In the genomic region with DNA sequence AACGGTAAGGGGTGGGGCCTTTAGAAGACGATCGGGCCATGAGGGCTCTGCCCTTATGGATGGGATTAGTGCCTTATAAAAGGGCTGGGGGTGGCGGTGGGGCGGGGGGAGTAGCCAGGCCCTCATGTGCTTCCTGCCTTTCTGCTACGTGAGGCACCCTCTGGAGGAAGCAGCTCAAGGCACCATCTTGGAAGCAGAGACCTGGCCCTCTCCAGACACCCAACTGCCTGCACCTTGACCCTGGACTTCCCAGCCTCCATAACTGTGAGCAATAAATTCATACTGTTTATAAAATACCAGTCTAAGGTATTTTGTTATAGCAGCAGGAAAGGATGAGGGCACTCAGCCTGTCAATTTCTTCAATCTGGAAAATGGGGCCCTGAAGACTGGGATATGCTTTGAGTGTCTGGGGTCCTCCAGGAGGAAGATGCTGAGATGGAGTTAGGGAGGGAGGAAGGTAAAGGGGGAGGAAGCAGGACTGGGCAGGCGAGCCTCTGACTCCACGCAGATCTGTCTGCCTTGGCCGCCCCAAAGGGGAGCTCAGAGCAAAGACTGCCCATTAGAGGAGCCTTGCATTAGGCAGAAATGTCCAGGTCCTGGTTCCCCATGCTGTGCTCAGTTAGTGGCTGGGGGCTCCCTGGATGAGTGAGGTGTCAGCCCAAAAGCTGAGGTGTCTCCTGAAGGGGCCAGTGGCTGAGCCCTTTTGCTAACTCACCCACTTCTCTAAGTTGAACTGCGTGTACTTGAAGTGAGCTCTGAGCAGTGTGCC, we compare ENCODE assay signal across 2 cellular contexts.
TF ChIP-seq lines count a peak whose summit lies in the region.

No MANE protein-coding gene starts in this region.

TF ChIP-seq in H1, 55 proteins besides CTCF, POLR2A, EP300 and RAD21:
- TF ChIP-seq RNF2 (IDR thresholded peaks at IDR 0.05; ENCODE audit: borderline replicate concordance, low read depth, low read length, missing control alignments, poor library complexity, severe bottlenecking) (no peak), CHD2 (IDR thresholded peaks at IDR 0.05; ENCODE audit: low read length) (no peak), TAF7 (optimal IDR thresholded peaks at IDR 0.05; ENCODE audit: borderline replicate concordance, low read depth, low read length) (no peak), KDM4A (IDR thresholded peaks at IDR 0.05; ENCODE audit: low read depth, low read length, severe bottlenecking) (no peak), NANOG (IDR thresholded peaks at IDR 0.05; ENCODE audit: insufficient read depth, low read depth, low read length, poor library complexity, severe bottlenecking) (no peak), CHD1 (IDR thresholded peaks at IDR 0.05; ENCODE audit: low read depth, low read length) (no peak), HDAC6 (IDR thresholded peaks at IDR 0.05; ENCODE audit: low read depth, low read length) (no peak), CEBPB (IDR thresholded peaks at IDR 0.05; ENCODE audit: low read depth, low read length) (no peak), BACH1 (IDR thresholded peaks at IDR 0.05; ENCODE audit: low read length) (no peak), SIX5 (IDR thresholded peaks at IDR 0.05; ENCODE audit: low read depth, low read length) (no peak), JUND (IDR thresholded peaks at IDR 0.05; ENCODE audit: low read length) (no peak), SP2 (IDR thresholded peaks at IDR 0.05; ENCODE audit: low read length) (no peak), YY1 (IDR thresholded peaks at IDR 0.05; ENCODE audit: low read depth, low read length) (no peak), RXRA (IDR thresholded peaks at IDR 0.05; ENCODE audit: insufficient read depth, low read depth, low read length) (no peak), POLR2AphosphoS5 (IDR thresholded peaks at IDR 0.05; ENCODE audit: low read depth, low read length) (no peak), TCF12 (IDR thresholded peaks at IDR 0.05; ENCODE audit: low read depth, low read length) (no peak), MAFK (IDR thresholded peaks at IDR 0.05; ENCODE audit: low read depth, low read length) (no peak), TEAD4 (IDR thresholded peaks at IDR 0.05; ENCODE audit: low read depth, low read length) (no peak), KDM5A (IDR thresholded peaks at IDR 0.05; ENCODE audit: low read length) (no peak), CREB1 (IDR thresholded peaks at IDR 0.05) (no peak)

TF ChIP-seq in SK-N-SH treated with all-trans-retinoic acid at 6 μM for 48 hours, 23 proteins besides CTCF, POLR2A, EP300 and RAD21:
- TF ChIP-seq RARB (CRISPR knock-in tag; IDR thresholded peaks at IDR 0.05) (no peak), ARNTL (CRISPR knock-in tag; IDR thresholded peaks at IDR 0.05; ENCODE audit: borderline replicate concordance, low read depth) (no peak), ZNF565 (CRISPR knock-in tag; conservative IDR thresholded peaks at IDR 0.05; ENCODE audit: low read depth) (no peak), ESRRG (CRISPR knock-in tag; IDR thresholded peaks at IDR 0.05) (no peak), ZNF8 (CRISPR knock-in tag; IDR thresholded peaks at IDR 0.05) (no peak), ZFP3 (CRISPR knock-in tag; IDR thresholded peaks at IDR 0.05) (no peak), ZC3H10 (CRISPR knock-in tag; IDR thresholded peaks at IDR 0.05) (no peak)
- TF ChIP-seq, protein P1, sequence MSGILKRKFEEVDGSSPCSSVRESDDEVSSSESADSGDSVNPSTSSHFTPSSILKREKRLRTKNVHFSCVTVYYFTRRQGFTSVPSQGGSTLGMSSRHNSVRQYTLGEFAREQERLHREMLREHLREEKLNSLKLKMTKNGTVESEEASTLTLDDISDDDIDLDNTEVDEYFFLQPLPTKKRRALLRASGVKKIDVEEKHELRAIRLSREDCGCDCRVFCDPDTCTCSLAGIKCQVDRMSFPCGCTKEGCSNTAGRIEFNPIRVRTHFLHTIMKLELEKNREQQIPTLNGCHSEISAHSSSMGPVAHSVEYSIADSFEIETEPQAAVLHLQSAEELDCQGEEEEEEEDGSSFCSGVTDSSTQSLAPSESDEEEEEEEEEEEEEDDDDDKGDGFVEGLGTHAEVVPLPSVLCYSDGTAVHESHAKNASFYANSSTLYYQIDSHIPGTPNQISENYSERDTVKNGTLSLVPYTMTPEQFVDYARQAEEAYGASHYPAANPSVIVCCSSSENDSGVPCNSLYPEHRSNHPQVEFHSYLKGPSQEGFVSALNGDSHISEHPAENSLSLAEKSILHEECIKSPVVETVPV (CRISPR knock-in tag; IDR thresholded peaks at IDR 0.05): no peak
- TF ChIP-seq, protein P2, sequence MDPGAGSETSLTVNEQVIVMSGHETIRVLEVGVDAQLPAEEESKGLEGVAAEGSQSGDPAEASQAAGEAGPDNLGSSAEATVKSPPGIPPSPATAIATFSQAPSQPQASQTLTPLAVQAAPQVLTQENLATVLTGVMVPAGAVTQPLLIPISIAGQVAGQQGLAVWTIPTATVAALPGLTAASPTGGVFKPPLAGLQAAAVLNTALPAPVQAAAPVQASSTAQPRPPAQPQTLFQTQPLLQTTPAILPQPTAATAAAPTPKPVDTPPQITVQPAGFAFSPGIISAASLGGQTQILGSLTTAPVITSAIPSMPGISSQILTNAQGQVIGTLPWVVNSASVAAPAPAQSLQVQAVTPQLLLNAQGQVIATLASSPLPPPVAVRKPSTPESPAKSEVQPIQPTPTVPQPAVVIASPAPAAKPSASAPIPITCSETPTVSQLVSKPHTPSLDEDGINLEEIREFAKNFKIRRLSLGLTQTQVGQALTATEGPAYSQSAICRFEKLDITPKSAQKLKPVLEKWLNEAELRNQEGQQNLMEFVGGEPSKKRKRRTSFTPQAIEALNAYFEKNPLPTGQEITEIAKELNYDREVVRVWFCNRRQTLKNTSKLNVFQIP (CRISPR knock-in tag; IDR thresholded peaks at IDR 0.05; ENCODE audit: borderline replicate concordance, low read depth): no peak
- TF ChIP-seq, protein P3, sequence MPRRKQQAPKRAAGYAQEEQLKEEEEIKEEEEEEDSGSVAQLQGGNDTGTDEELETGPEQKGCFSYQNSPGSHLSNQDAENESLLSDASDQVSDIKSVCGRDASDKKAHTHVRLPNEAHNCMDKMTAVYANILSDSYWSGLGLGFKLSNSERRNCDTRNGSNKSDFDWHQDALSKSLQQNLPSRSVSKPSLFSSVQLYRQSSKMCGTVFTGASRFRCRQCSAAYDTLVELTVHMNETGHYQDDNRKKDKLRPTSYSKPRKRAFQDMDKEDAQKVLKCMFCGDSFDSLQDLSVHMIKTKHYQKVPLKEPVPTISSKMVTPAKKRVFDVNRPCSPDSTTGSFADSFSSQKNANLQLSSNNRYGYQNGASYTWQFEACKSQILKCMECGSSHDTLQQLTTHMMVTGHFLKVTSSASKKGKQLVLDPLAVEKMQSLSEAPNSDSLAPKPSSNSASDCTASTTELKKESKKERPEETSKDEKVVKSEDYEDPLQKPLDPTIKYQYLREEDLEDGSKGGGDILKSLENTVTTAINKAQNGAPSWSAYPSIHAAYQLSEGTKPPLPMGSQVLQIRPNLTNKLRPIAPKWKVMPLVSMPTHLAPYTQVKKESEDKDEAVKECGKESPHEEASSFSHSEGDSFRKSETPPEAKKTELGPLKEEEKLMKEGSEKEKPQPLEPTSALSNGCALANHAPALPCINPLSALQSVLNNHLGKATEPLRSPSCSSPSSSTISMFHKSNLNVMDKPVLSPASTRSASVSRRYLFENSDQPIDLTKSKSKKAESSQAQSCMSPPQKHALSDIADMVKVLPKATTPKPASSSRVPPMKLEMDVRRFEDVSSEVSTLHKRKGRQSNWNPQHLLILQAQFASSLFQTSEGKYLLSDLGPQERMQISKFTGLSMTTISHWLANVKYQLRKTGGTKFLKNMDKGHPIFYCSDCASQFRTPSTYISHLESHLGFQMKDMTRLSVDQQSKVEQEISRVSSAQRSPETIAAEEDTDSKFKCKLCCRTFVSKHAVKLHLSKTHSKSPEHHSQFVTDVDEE (CRISPR knock-in tag; IDR thresholded peaks at IDR 0.05): no peak
- TF ChIP-seq, protein P4, sequence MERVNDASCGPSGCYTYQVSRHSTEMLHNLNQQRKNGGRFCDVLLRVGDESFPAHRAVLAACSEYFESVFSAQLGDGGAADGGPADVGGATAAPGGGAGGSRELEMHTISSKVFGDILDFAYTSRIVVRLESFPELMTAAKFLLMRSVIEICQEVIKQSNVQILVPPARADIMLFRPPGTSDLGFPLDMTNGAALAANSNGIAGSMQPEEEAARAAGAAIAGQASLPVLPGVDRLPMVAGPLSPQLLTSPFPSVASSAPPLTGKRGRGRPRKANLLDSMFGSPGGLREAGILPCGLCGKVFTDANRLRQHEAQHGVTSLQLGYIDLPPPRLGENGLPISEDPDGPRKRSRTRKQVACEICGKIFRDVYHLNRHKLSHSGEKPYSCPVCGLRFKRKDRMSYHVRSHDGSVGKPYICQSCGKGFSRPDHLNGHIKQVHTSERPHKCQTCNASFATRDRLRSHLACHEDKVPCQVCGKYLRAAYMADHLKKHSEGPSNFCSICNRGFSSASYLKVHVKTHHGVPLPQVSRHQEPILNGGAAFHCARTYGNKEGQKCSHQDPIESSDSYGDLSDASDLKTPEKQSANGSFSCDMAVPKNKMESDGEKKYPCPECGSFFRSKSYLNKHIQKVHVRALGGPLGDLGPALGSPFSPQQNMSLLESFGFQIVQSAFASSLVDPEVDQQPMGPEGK (CRISPR knock-in tag; IDR thresholded peaks at IDR 0.05; ENCODE audit: borderline replicate concordance): no peak
